11 cellular contexts compared by ENCODE assay signal in the genomic region with DNA sequence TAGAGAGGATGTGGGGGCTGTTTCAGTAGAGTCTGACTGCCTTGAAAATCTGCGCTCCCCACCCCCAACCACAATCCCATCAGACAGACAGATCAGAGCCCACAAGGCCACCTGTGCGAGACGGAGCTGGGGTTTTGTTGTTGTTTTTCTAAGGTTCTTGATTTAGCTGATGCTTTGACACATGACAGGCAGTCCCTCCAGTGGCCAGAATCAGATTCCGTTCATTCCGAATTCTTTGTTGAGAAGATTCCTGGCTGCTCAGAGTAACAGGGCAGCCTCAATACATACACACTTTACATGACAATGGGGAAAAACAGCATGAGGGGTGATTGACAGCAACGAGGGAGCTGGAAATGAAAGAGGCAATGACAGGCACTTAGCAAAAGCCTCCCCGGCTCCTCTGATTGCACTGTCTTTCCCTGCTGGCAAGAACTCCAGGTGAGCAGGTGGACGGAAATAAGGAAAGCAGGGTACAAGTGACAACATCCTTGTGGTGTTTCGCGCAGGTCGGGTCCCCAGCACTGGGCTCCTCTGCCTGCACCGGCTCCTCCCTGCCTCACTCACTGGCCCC.
DNase-seq lines count a peak whose midpoint lies in the region; ATAC-seq, FAIRE-seq and TF ChIP-seq lines count a peak whose summit lies in the region.
"Had no signal": no experiment of that assay in that cellular context is flagged by ENCODE, and none has a peak within 500 bp of the region (broad histone marks: within the 10 kb centered on the region; RNA-seq: fewer than 3 reads in every experiment).

No MANE protein-coding gene starts in this region.

- TF ChIP-seq POLR2A in GM12891 (IDR thresholded peaks at IDR 0.05; ENCODE audit: low read depth, low read length), result no peak

- H3K27ac Mint-ChIP-seq in naive thymus-derived CD8-positive, alpha-beta T cell, result peak overlapping the region; percentile 16 to 92 (median 76)

- H3K4me1 Mint-ChIP-seq in naive thymus-derived CD8-positive, alpha-beta T cell, result peaks cover 42 to 71% (median 69%) of the 10 kb centered on the region in 4 donors

- POLR2A ChIA-PET in naive thymus-derived CD8-positive, alpha-beta T cell (lab: Charles Lee), result interaction anchor here (0.6 kb wide), 2 partner anchors 208 to 933 kb away, joined by 3 to 4 read pairs; no protein-coding TSS in a partner anchor

- peak; percentile 33 for FAIRE-seq in GM12891 (lab: Jason Lieb, UNC)
- FAIRE-seq: small intestine had no signal

- H3K36me3 Mint-ChIP-seq in naive thymus-derived CD8-positive, alpha-beta T cell, result peaks cover 0 to 24% (median 0%) of the 10 kb centered on the region in 3 donors

- no peak overlapping the region for H3K27ac ChIP-seq in substantia nigra (ENCODE audit: low read depth, low read length, poor library complexity, severe bottlenecking)
- H3K27ac ChIP-seq: RWPE1, tibial artery had no signal

- DNase-seq in GM12891 (ENCODE audit: insufficient read length, low spot score) (no peak), substantia nigra (lab: John Stamatoyannopoulos, UW) (no peak), NCI-H82 treated with DMSO at 0.1 percent for 48 hours (lab: John Stamatoyannopoulos, UW; ENCODE audit: unreplicated experiment) (no peak), SIG-M5 (lab: John Stamatoyannopoulos, UW) (no peak)
- peak; percentile 41 for DNase-seq in activated CD8-positive, alpha-beta memory T cell treated with anti-CD3 and anti-CD28 coated beads, Interleukin-2, amount 50 U/mL, for 48 hours
- DNase-seq in naive thymus-derived CD8-positive, alpha-beta T cell, result peak in 5 of 10 donors; percentile 35 to 61 (median 54)
- DNase-seq: small intestine had no signal

- H3K4me3 Mint-ChIP-seq in naive thymus-derived CD8-positive, alpha-beta T cell, result peak overlapping the region; percentile 8 to 82 (median 57)

- no peaks in the 10 kb centered on the region for H3K9me3 Mint-ChIP-seq in naive thymus-derived CD8-positive, alpha-beta T cell

- ATAC-seq in HG03354 (IDR thresholded peaks at IDR 0.05; ENCODE audit: poor library complexity, severe bottlenecking, unreplicated experiment), result peak; percentile 63
- ATAC-seq in naive thymus-derived CD8-positive, alpha-beta T cell, result peak; percentile 60 to 67
- no peak for ATAC-seq in GM18517 (IDR thresholded peaks at IDR 0.05; ENCODE audit: unreplicated experiment)

- H3K27me3 Mint-ChIP-seq in naive thymus-derived CD8-positive, alpha-beta T cell, result no peaks in the 10 kb centered on the region

TF ChIP-seq in GM12891, 5 proteins besides CTCF, POLR2A, EP300 and RAD21:
- TF ChIP-seq TAF1 (IDR thresholded peaks at IDR 0.05; ENCODE audit: low read depth, low read length) (no peak), PAX5 (IDR thresholded peaks at IDR 0.05; ENCODE audit: insufficient read depth, low read length, severe bottlenecking) (no peak)
